Comparison of ENCODE assay signal across 1 cellular context in the genomic region with DNA sequence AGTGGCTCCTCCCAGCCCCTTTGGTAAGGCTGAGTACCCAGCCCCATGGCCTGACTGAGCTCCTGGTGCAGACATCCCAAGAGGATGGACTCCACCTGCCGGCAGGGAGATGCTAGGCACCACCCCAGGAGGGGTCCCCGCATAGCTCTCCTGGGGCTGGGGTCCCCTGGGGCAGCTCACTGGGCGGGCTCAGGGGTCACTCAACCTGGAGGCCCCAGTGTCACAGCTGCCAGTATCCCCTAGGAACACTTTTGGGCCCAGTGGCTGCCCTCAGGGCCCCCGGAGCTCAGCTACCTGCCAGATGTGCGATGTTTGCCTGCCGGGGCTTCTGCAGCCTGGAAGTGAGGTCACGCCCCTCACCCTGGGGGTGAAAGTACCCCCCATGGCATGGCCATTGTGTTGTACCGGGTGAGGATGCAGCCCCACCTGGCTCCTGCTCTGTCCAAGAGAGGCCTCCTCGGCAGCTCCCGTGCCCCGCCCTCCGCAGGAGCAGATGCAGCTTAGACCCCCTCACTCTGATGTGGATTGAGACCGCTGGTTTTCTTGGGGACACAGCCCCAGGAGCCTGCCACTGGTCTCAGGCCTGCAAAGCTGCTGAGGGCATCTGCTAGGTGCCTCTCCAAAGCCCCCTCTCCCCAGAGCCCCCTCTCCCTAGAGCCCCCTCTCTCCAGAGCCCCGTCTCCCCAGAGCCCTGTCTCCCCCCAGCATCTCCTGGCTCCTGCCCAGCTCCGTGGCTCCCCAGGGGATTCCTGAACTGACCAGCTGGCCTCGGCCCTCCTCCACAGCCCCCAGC.
TF ChIP-seq lines count a peak whose summit lies in the region.

No MANE protein-coding gene starts in this region.

TF ChIP-seq in GM23338, 12 proteins besides CTCF, POLR2A, EP300 and RAD21 (continued from another document):
- TF ChIP-seq, protein P1, sequence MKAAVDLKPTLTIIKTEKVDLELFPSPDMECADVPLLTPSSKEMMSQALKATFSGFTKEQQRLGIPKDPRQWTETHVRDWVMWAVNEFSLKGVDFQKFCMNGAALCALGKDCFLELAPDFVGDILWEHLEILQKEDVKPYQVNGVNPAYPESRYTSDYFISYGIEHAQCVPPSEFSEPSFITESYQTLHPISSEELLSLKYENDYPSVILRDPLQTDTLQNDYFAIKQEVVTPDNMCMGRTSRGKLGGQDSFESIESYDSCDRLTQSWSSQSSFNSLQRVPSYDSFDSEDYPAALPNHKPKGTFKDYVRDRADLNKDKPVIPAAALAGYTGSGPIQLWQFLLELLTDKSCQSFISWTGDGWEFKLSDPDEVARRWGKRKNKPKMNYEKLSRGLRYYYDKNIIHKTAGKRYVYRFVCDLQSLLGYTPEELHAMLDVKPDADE (IDR thresholded peaks at IDR 0.05), result no peak
- TF ChIP-seq EZH2phosphoT487 (IDR thresholded peaks at IDR 0.05; ENCODE audit: unreplicated experiment), result no peak
